Comparison of ENCODE assay signal across 33 cellular contexts in genomic region chr13:81676008-81676407, GRCh38.
"Had no signal": no experiment of that assay in that cellular context is flagged by ENCODE, and none has a peak within 500 bp of the region (broad histone marks: within the 10 kb centered on the region; RNA-seq: fewer than 3 reads in every experiment).

No MANE protein-coding gene starts in this region.

- H3K27me3 Mint-ChIP-seq: activated B cell treated with CpG ODN at 0.5 μM for 24 hours; activated CD4-positive, alpha-beta memory T cell treated with anti-CD3 and anti-CD28 coated beads for 36 hours; activated CD4-positive, alpha-beta T cell treated with anti-CD3 and anti-CD28 coated beads, Interleukin-2, amount 10 ng/mL, durations not matched to agents 24 days and 14 days; activated CD8-positive, alpha-beta T cell treated with anti-CD3 and anti-CD28 coated beads for 36 hours; activated naive CD8-positive, alpha-beta T cell treated with anti-CD3 and anti-CD28 coated beads, Interleukin-2, amount 10 ng/mL, durations not matched to agents 7 days and 5 days; activated T-helper 17 cell treated with anti-CD3 and anti-CD28 coated beads, Interleukin-2, amount 50 U/mL, for 72 hours had no signal

- H3K9me3 Mint-ChIP-seq: activated CD4-positive, alpha-beta T cell treated with anti-CD3 and anti-CD28 coated beads, Interleukin-2, amount 10 ng/mL, durations not matched to agents 24 days and 14 days; activated naive CD8-positive, alpha-beta T cell treated with anti-CD3 and anti-CD28 coated beads, Interleukin-2, amount 10 ng/mL, durations not matched to agents 7 days and 5 days had no signal

- H3K36me3 Mint-ChIP-seq: activated CD4-positive, alpha-beta memory T cell treated with anti-CD3 and anti-CD28 coated beads for 36 hours; activated naive CD4-positive, alpha-beta T cell treated with anti-CD3 and anti-CD28 coated beads, Interleukin-2, amount 50 U/mL, for 72 hours; activated naive CD8-positive, alpha-beta T cell treated with anti-CD3 and anti-CD28 coated beads, Interleukin-2, amount 10 ng/mL, durations not matched to agents 7 days and 5 days had no signal

- DNase-seq: activated B cell treated with CpG ODN at 0.5 μM for 24 hours; activated CD4-positive, alpha-beta memory T cell treated with anti-CD3 and anti-CD28 coated beads for 36 hours; activated CD4-positive, alpha-beta T cell treated with anti-CD3 and anti-CD28 coated beads for 4 hours; activated CD4-positive, alpha-beta T cell treated with anti-CD3 and anti-CD28 coated beads, Interleukin-2, amount 10 ng/mL, durations not matched to agents 24 days and 14 days; activated CD4-positive, alpha-beta T cell treated with anti-CD3 and anti-CD28 coated beads, Interleukin-2, amount 50 U/mL, for 1 hour; activated CD4-positive, alpha-beta T cell treated with anti-CD3 and anti-CD28 coated beads, Interleukin-2, amount 50 U/mL, for 4 hours; activated CD4-positive, CD25-positive, alpha-beta regulatory T cell treated with anti-CD3 and anti-CD28 coated beads, Interleukin-2, amount 50 U/mL, for 72 hours; activated CD8-positive, alpha-beta memory T cell treated with anti-CD3 and anti-CD28 coated beads, Interleukin-2, amount 50 U/mL, for 4 hours; activated CD8-positive, alpha-beta T cell treated with anti-CD3 and anti-CD28 coated beads for 36 hours; activated effector memory CD4-positive, alpha-beta T cell treated with anti-CD3 and anti-CD28 coated beads, Interleukin-2, amount 50 U/mL, for 16 hours; activated gamma-delta T cell treated with Interleukin-2 at 50 U/mL for 16 hours; activated naive CD4-positive, alpha-beta T cell; activated naive CD4-positive, alpha-beta T cell treated with anti-CD3 and anti-CD28 coated beads for 36 hours; activated naive CD4-positive, alpha-beta T cell treated with anti-CD3 and anti-CD28 coated beads, Interleukin-2, amount 50 U/mL, for 16 hours; activated naive CD8-positive, alpha-beta T cell treated with anti-CD3 and anti-CD28 coated beads, Interleukin-2, amount 10 ng/mL, durations not matched to agents 7 days and 5 days; activated T-cell treated with anti-CD3 and anti-CD28 coated beads for 4 hours; activated T-cell treated with anti-CD3 and anti-CD28 coated beads, Interleukin-2, amount 50 U/mL, for 1 hour; activated T-cell treated with anti-CD3 and anti-CD28 coated beads, Interleukin-2, amount 50 U/mL, for 4 hours; activated T-cell treated with anti-CD3 and anti-CD28 coated beads, Interleukin-2, amount 50 U/mL, for 72 hours; adrenal gland; amniotic stem cell; aorta; body of pancreas; brain microvascular endothelial cell; central memory CD4-positive, alpha-beta T cell; T-helper 1 cell; T-helper 2 cell; T-helper 9 cell had no signal

- H3K4me1 Mint-ChIP-seq: activated B cell treated with CpG ODN at 0.5 μM for 24 hours; activated CD4-positive, alpha-beta T cell treated with anti-CD3 and anti-CD28 coated beads, Interleukin-2, amount 10 ng/mL, durations not matched to agents 24 days and 14 days; activated naive CD8-positive, alpha-beta T cell treated with anti-CD3 and anti-CD28 coated beads, Interleukin-2, amount 10 ng/mL, durations not matched to agents 7 days and 5 days; activated T-helper 17 cell treated with anti-CD3 and anti-CD28 coated beads, Interleukin-2, amount 50 U/mL, for 72 hours had no signal

- ATAC-seq: activated CD8-positive, alpha-beta T cell treated with anti-CD3 and anti-CD28 coated beads for 36 hours; activated naive CD4-positive, alpha-beta T cell treated with anti-CD3 and anti-CD28 coated beads, Interleukin-2, amount 50 U/mL, for 72 hours; activated T-cell treated with anti-CD3 and anti-CD28 coated beads, Interleukin-2, amount 50 U/mL, for 4 hours; activated T-cell treated with anti-CD3 and anti-CD28 coated beads, Interleukin-2, amount 50 U/mL, for 72 hours; activated T-helper 17 cell treated with anti-CD3 and anti-CD28 coated beads, Interleukin-2, amount 50 U/mL, for 72 hours; body of pancreas had no signal

- H3K27ac Mint-ChIP-seq: activated B cell treated with CpG ODN at 0.5 μM for 24 hours; activated CD4-positive, alpha-beta memory T cell treated with anti-CD3 and anti-CD28 coated beads for 36 hours; activated CD4-positive, alpha-beta T cell treated with anti-CD3 and anti-CD28 coated beads, Interleukin-2, amount 10 ng/mL, durations not matched to agents 24 days and 14 days; activated CD8-positive, alpha-beta T cell treated with anti-CD3 and anti-CD28 coated beads for 36 hours; activated naive CD4-positive, alpha-beta T cell treated with anti-CD3 and anti-CD28 coated beads for 36 hours; activated naive CD4-positive, alpha-beta T cell treated with anti-CD3 and anti-CD28 coated beads, Interleukin-2, amount 50 U/mL, for 72 hours; activated naive CD8-positive, alpha-beta T cell treated with anti-CD3 and anti-CD28 coated beads, Interleukin-2, amount 10 ng/mL, durations not matched to agents 7 days and 5 days; activated T-cell treated with anti-CD3 and anti-CD28 coated beads, Interleukin-2, amount 50 U/mL, for 72 hours; activated T-helper 1 cell treated with anti-CD3 and anti-CD28 coated beads, Interleukin-12 subunit alpha, Interleukin-12 subunit beta, Interleukin-2, Interleukin-4 antibody, amounts not matched to agents 30 ng/mL and 10 ng/mL and 1 ng/mL, durations not matched to agents 14 hours and 24 hours and 36 hours; activated T-helper 17 cell treated with anti-CD3 and anti-CD28 coated beads, Interleukin-2, amount 50 U/mL, for 72 hours; T-helper 1 cell treated with Interleukin-12 subunit alpha and Interleukin-12 subunit beta and Interleukin-4 antibody, amounts not matched to agents 30 μg/mL and 1 μg/mL, for 36 hours; T-helper 2 cell treated with Interferon-gamma antibody and Interleukin-4, amounts not matched to agents 5 μg/mL and 100 μg/mL, for 36 hours had no signal

- H3K4me3 Mint-ChIP-seq: activated B cell treated with CpG ODN at 0.5 μM for 24 hours; activated CD4-positive, alpha-beta memory T cell treated with anti-CD3 and anti-CD28 coated beads for 36 hours; activated CD4-positive, alpha-beta T cell treated with anti-CD3 and anti-CD28 coated beads, Interleukin-2, amount 10 ng/mL, durations not matched to agents 24 days and 14 days; activated CD8-positive, alpha-beta T cell treated with anti-CD3 and anti-CD28 coated beads for 36 hours; activated naive CD4-positive, alpha-beta T cell treated with anti-CD3 and anti-CD28 coated beads for 36 hours; activated naive CD8-positive, alpha-beta T cell treated with anti-CD3 and anti-CD28 coated beads, Interleukin-2, amount 10 ng/mL, durations not matched to agents 7 days and 5 days; activated T-cell treated with anti-CD3 and anti-CD28 coated beads, Interleukin-2, amount 50 U/mL, for 4 hours; activated T-cell treated with anti-CD3 and anti-CD28 coated beads, Interleukin-2, amount 50 U/mL, for 72 hours; activated T-helper 1 cell treated with anti-CD3 and anti-CD28 coated beads, Interleukin-12 subunit alpha, Interleukin-12 subunit beta, Interleukin-2, Interleukin-4 antibody, amounts not matched to agents 30 ng/mL and 10 ng/mL and 1 ng/mL, durations not matched to agents 14 hours and 24 hours and 36 hours; activated T-helper 17 cell treated with anti-CD3 and anti-CD28 coated beads, Interleukin-2, amount 50 U/mL, for 72 hours; T-helper 1 cell treated with Interleukin-12 subunit alpha and Interleukin-12 subunit beta and Interleukin-4 antibody, amounts not matched to agents 30 μg/mL and 1 μg/mL, for 36 hours; T-helper 2 cell treated with Interferon-gamma antibody and Interleukin-4, amounts not matched to agents 5 μg/mL and 100 μg/mL, for 36 hours had no signal
